Comparison of ENCODE assay signal across 8 cellular contexts in genomic region chr3:170690133-170690981, GRCh38.
DNase-seq lines count a peak whose midpoint lies in the region; ATAC-seq and FAIRE-seq lines count a peak whose summit lies in the region.

No MANE protein-coding gene starts in this region.

- peak; percentile 80 for DNase-seq in NCI-H69 (lab: John Stamatoyannopoulos, UW)
- peak; percentile 79 for DNase-seq in activated CD8-positive, alpha-beta memory T cell treated with anti-CD3 and anti-CD28 coated beads, Interleukin-2, amount 50 U/mL, for 48 hours
- DNase-seq in frontal cortex (ENCODE audit: low spot score in 2 of 2): peak; percentile 13 to 28
- DNase-seq in posterior vena cava (ENCODE audit: low spot score): peak; percentile 85

- ATAC-seq in HG02678 (IDR thresholded peaks at IDR 0.05; ENCODE audit: unreplicated experiment) (peak; percentile 65), HG03457 (IDR thresholded peaks at IDR 0.05; ENCODE audit: unreplicated experiment) (no peak), GM19397 (IDR thresholded peaks at IDR 0.05; ENCODE audit: unreplicated experiment) (no peak)

- FAIRE-seq in G401.6 (lab: Jason Lieb, UNC) (peak; percentile 70), frontal cortex (lab: Jason Lieb, UNC) (no peak)

- intact Hi-C loops in posterior vena cava (cut with DNase I): no loop called here

Comparison
In these comparisons a context has a peak if more than half of its experiments do, and no peak if none do; other contexts are left out.
1. DNase-seq: peak in every context shown above with its lines; median percentile 85 in posterior vena cava; 80 in NCI-H69; 79 in activated CD8-positive, alpha-beta memory T cell treated with anti-CD3 and anti-CD28 coated beads, Interleukin-2, amount 50 U/mL, for 48 hours; 20 in frontal cortex.